Comparison of ENCODE assay signal across 1 cellular context in genomic region chr3:119825820-119826219, GRCh38.
TF ChIP-seq lines count a peak whose summit lies in the region.

No MANE protein-coding gene starts in this region.

TF ChIP-seq in HepG2, 621 proteins besides CTCF, POLR2A, EP300 and RAD21 (continued from another document and continues in another):
- TF ChIP-seq ARID5B (CRISPR knock-in tag; IDR thresholded peaks at IDR 0.05) (peak; percentile 85), IKZF5 (CRISPR knock-in tag; IDR thresholded peaks at IDR 0.05) (peak; percentile 75; the same call in 1 of the 2 replicates), ZNF496 (CRISPR knock-in tag; IDR thresholded peaks at IDR 0.05; ENCODE audit: insufficient replicate concordance) (no peak), ZNF615 (CRISPR knock-in tag; IDR thresholded peaks at IDR 0.05; ENCODE audit: borderline replicate concordance) (no peak), TBP (CRISPR knock-in tag; IDR thresholded peaks at IDR 0.05) (no peak), IRF2 (CRISPR knock-in tag; IDR thresholded peaks at IDR 0.05) (0 out of 2 replicates have a peak, but pooled peaks have one; percentile 42), ZNF510 (CRISPR knock-in tag; IDR thresholded peaks at IDR 0.05; ENCODE audit: low read depth) (no peak), AKNA (CRISPR knock-in tag; IDR thresholded peaks at IDR 0.05; ENCODE audit: borderline replicate concordance) (no peak), TOE1 (CRISPR knock-in tag; IDR thresholded peaks at IDR 0.05) (no peak), NR2F2 (IDR thresholded peaks at IDR 0.05; ENCODE audit: borderline replicate concordance, low read depth) (peak; percentile 81), ZBTB3 (CRISPR knock-in tag; IDR thresholded peaks at IDR 0.05; ENCODE audit: borderline replicate concordance, low read depth) (no peak), ZFX (CRISPR knock-in tag; IDR thresholded peaks at IDR 0.05; ENCODE audit: low read depth) (no peak), ZFP62 (CRISPR knock-in tag; IDR thresholded peaks at IDR 0.05) (no peak), ZXDC (CRISPR knock-in tag; IDR thresholded peaks at IDR 0.05) (no peak), ZNF766 (CRISPR knock-in tag; IDR thresholded peaks at IDR 0.05; ENCODE audit: borderline replicate concordance) (no peak), E2F2 (CRISPR knock-in tag; IDR thresholded peaks at IDR 0.05; ENCODE audit: borderline replicate concordance) (no peak), ZC3H4 (CRISPR knock-in tag; IDR thresholded peaks at IDR 0.05; ENCODE audit: borderline replicate concordance) (no peak), GLI4 (CRISPR knock-in tag; IDR thresholded peaks at IDR 0.05; ENCODE audit: borderline replicate concordance) (no peak), TRAFD1 (CRISPR knock-in tag; IDR thresholded peaks at IDR 0.05; ENCODE audit: borderline replicate concordance) (no peak), ZNF383 (CRISPR knock-in tag; IDR thresholded peaks at IDR 0.05; ENCODE audit: borderline replicate concordance) (no peak), ZNF644 (CRISPR knock-in tag; IDR thresholded peaks at IDR 0.05; ENCODE audit: low read depth) (peak; percentile 59; the same call in 1 of the 2 replicates), NFIB (CRISPR knock-in tag; IDR thresholded peaks at IDR 0.05; ENCODE audit: borderline replicate concordance) (no peak), ZNF180 (CRISPR knock-in tag; IDR thresholded peaks at IDR 0.05; ENCODE audit: borderline replicate concordance, low read depth) (no peak), ONECUT2 (CRISPR knock-in tag; IDR thresholded peaks at IDR 0.05) (no peak), KDM1A (CRISPR knock-in tag; IDR thresholded peaks at IDR 0.05) (no peak), ZNF709 (CRISPR knock-in tag; IDR thresholded peaks at IDR 0.05) (no peak), RFXAP (CRISPR knock-in tag; IDR thresholded peaks at IDR 0.05; ENCODE audit: borderline replicate concordance) (no peak), ZFP36 (IDR thresholded peaks at IDR 0.05; ENCODE audit: borderline replicate concordance, low read depth, low read length, partially characterized antibody) (no peak), CHCHD3 (CRISPR knock-in tag; IDR thresholded peaks at IDR 0.05) (no peak), ZNF550 (CRISPR knock-in tag; IDR thresholded peaks at IDR 0.05; ENCODE audit: borderline replicate concordance) (no peak), NFKBIZ (CRISPR knock-in tag; IDR thresholded peaks at IDR 0.05) (no peak), SNAI1 (CRISPR knock-in tag; IDR thresholded peaks at IDR 0.05; ENCODE audit: borderline replicate concordance) (no peak), ZFP36L1 (CRISPR knock-in tag; IDR thresholded peaks at IDR 0.05) (no peak), HNRNPL (IDR thresholded peaks at IDR 0.05; ENCODE audit: low read depth, low read length) (no peak), ATF7 (IDR thresholded peaks at IDR 0.05) (no peak), ATF7 (CRISPR knock-in tag; IDR thresholded peaks at IDR 0.05) (no peak), PBX3 (CRISPR knock-in tag; IDR thresholded peaks at IDR 0.05; ENCODE audit: borderline replicate concordance) (no peak), POLR2AphosphoS2 (IDR thresholded peaks at IDR 0.05; ENCODE audit: low read depth, low read length) (no peak), PAX8 (CRISPR knock-in tag; IDR thresholded peaks at IDR 0.05; ENCODE audit: borderline replicate concordance) (no peak), ZNF549 (CRISPR knock-in tag; IDR thresholded peaks at IDR 0.05) (no peak), MTA1 (CRISPR knock-in tag; IDR thresholded peaks at IDR 0.05; ENCODE audit: borderline replicate concordance) (no peak), GLMP (CRISPR knock-in tag; IDR thresholded peaks at IDR 0.05; ENCODE audit: borderline replicate concordance) (no peak), ZNF33B (CRISPR knock-in tag; IDR thresholded peaks at IDR 0.05) (no peak), ZNF772 (CRISPR knock-in tag; IDR thresholded peaks at IDR 0.05) (no peak), ZNF776 (CRISPR knock-in tag; IDR thresholded peaks at IDR 0.05) (no peak), DNMT3B (CRISPR knock-in tag; conservative IDR thresholded peaks at IDR 0.05) (no peak), ZNF251 (CRISPR knock-in tag; IDR thresholded peaks at IDR 0.05) (no peak), ZNF768 (CRISPR knock-in tag; IDR thresholded peaks at IDR 0.05) (no peak)
